ENCODE assay signal across 8 cellular contexts in the genomic region with DNA sequence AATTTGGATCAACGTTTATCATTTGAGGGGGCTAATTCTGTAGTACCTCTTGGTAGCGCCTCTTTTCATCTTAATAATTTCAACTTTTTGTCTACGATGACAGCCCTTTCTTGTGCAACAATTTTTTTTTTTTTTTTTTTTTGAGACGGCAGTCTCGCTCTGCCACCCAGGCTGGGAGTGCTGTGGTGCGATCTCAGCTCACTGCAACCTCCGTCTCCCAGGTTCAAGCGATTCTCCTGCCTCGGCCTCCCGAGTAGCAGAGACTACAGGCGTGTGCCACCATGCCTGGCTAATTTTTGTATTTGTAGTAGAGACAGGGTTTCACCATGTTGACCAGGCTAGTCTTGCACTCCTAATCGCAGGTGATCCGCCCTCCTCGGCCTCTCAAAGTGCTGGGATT. TPM values are rescaled to one million over a fixed set of nuclear protein-coding genes. Genes with fewer than 3 reads are reported as not detected.
DNase-seq lines count a peak whose midpoint lies in the region; ATAC-seq and TF ChIP-seq lines count a peak whose summit lies in the region.
"Not testable (repeated sequence)": the region's sequence is repeated elsewhere in the genome, so short reads cannot be mapped to it uniquely, and the experiment has no call there.

No MANE protein-coding gene starts in this region.

- H3K9me3 Mint-ChIP-seq in CD4-positive, alpha-beta T cell; neural crest cell: not testable (repeated sequence)

- not testable (repeated sequence) for TF ChIP-seq CTCF in CD4-positive, alpha-beta T cell (IDR thresholded peaks at IDR 0.05); HL-60 (IDR thresholded peaks at IDR 0.05; ENCODE audit: insufficient read depth, low read length); RWPE2 (IDR thresholded peaks at IDR 0.05; ENCODE audit: poor library complexity, severe bottlenecking); neural crest cell (conservative IDR thresholded peaks at IDR 0.05)

- H3K27me3 ChIP-seq in CD4-positive, alpha-beta T cell (ENCODE audit: control insufficient read depth, insufficient read depth, low read length); HL-60 (ENCODE audit: insufficient read depth, poor library complexity, severe bottlenecking); RWPE2 (ENCODE audit: insufficient read depth, poor library complexity, severe bottlenecking); stomach smooth muscle (ENCODE audit: control insufficient read depth in 1 of 2, insufficient read depth in 2 of 2, low read length in 2 of 2): not testable (repeated sequence)

- not testable (repeated sequence) for H3K27me3 Mint-ChIP-seq in CD4-positive, alpha-beta T cell; neural crest cell (ENCODE audit: low read depth)

- H3K4me3 ChIP-seq in HL-60 (replicated peaks; ENCODE audit: insufficient read depth, low read length) (peak overlapping the region; percentile 94), RWPE2 (ENCODE audit: severe bottlenecking) (peak overlapping the region; percentile 90), iPS-18c (ENCODE audit: insufficient read depth, low read depth, low read length) (peak overlapping the region; percentile 85), stomach smooth muscle (ENCODE audit: low read length in 2 of 2) (peak overlapping the region; percentile 98 to 100)

- peaks cover 61% of the 10 kb centered on the region for H3K4me1 Mint-ChIP-seq in CD4-positive, alpha-beta T cell (ENCODE audit: low read depth)
- peaks cover 32% of the 10 kb centered on the region for H3K4me1 Mint-ChIP-seq in neural crest cell

- not testable (repeated sequence) for H3K9me3 ChIP-seq in CD4-positive, alpha-beta T cell (ENCODE audit: control insufficient read depth, low read length); RWPE2 (ENCODE audit: severe bottlenecking); iPS-18c (ENCODE audit: control insufficient read depth, insufficient read depth, low read length); stomach smooth muscle (ENCODE audit: control insufficient read depth in 2 of 2, low read length in 2 of 2)

- H3K9ac ChIP-seq in stomach smooth muscle (ENCODE audit: low read length in 2 of 2), result peak overlapping the region; percentile 95 to 99

- POLR2A ChIA-PET in CD4-positive, alpha-beta T cell (lab: Charles Lee), result interaction anchor here (1.5 to 17.1 kb wide), 5 partner anchors 11 to 787 kb away, joined by 3 to 1450 read pairs (median 12); partner anchors contain the start of genes CCNI and CNOT6L

- ATAC-seq in CD4-positive, alpha-beta T cell (ENCODE audit: poor library complexity); RWPE2 (ENCODE audit: low read depth): not testable (repeated sequence)

- not testable (repeated sequence) for H3K36me3 ChIP-seq in RWPE2 (ENCODE audit: low read depth); stomach smooth muscle (ENCODE audit: control insufficient read depth in 2 of 2, insufficient read depth in 2 of 2, low read length in 2 of 2)

- intact Hi-C loops in CD4-positive, alpha-beta T cell (cut with DNase I, micrococcal nuclease), result loop anchor here (5.0 kb wide), 3 partner anchors 126 to 1716 kb away; partner anchors contain the start of genes CCNI (in 1 of the 2) and NUP54 (in 1 of the 2)

- H3K4me3 Mint-ChIP-seq in CD4-positive, alpha-beta T cell, result peak overlapping the region; percentile 91
- H3K4me3 Mint-ChIP-seq in neural crest cell, result peak overlapping the region; percentile 97

- CTCF ChIA-PET in CD4-positive, alpha-beta T cell (lab: Charles Lee), result interaction anchor here (0.7 to 3.0 kb wide), 2 partner anchors 46 to 937 kb away, joined by 6 to 34 read pairs; partner anchors contain the start of gene CNOT6L

- peak in 1 of 10 experiments; percentile 11 for DNase-seq in CD4-positive, alpha-beta T cell
- not testable (repeated sequence) for DNase-seq in HL-60 (ENCODE audit: low read depth in 1 of 2, low spot score in 1 of 2); RWPE2 (ENCODE audit: low spot score); neural crest cell (ENCODE audit: low read depth, low spot score)
- peak; percentile 66 for DNase-seq in activated effector memory CD4-positive, alpha-beta T cell treated with anti-CD3 and anti-CD28 coated beads, Interleukin-2, amount 50 U/mL, for 16 hours
- peak; percentile 8 for DNase-seq in effector CD4-positive, alpha-beta T cell

- H3K36me3 Mint-ChIP-seq in CD4-positive, alpha-beta T cell (ENCODE audit: low read depth), result peaks cover 36% of the 10 kb centered on the region
- H3K36me3 Mint-ChIP-seq in neural crest cell (ENCODE audit: low read depth), result not testable (repeated sequence)

- H3K4me1 ChIP-seq in RWPE2 (ENCODE audit: insufficient read depth, poor library complexity, severe bottlenecking), result peaks cover 13% of the 10 kb centered on the region
- not testable (repeated sequence) for H3K4me1 ChIP-seq in stomach smooth muscle (ENCODE audit: control insufficient read depth, insufficient read depth, low read length)

- peak overlapping the region; percentile 99 for H3K27ac ChIP-seq in CD4-positive, alpha-beta T cell (ENCODE audit: low read depth, low read length)
- peak overlapping the region; percentile 95 for H3K27ac ChIP-seq in HL-60 (replicated peaks)
- H3K27ac ChIP-seq in RWPE2 (ENCODE audit: poor library complexity, severe bottlenecking), result peak overlapping the region; percentile 74
- H3K27ac ChIP-seq in stomach smooth muscle (ENCODE audit: low read length), result peak overlapping the region; percentile 96

- H3K27ac Mint-ChIP-seq in CD4-positive, alpha-beta T cell, result peak overlapping the region; percentile 99
- peak overlapping the region; percentile 61 for H3K27ac Mint-ChIP-seq in neural crest cell (ENCODE audit: unreplicated experiment)

RNA-seq across cellular contexts. Expression of gene MRPL1, which starts 0.7 kb away (rescaled TPM):
- 10 to 100 TPM; 14.8 to 17.5 TPM for total RNA-seq in CD4-positive, alpha-beta T cell
- total RNA-seq in neural crest cell, result 39.0 and 45.1 TPM in 2 replicates

RNA-seq across cellular contexts. Expression of gene CNOT6L, which starts 44.2 kb away (rescaled TPM):
- 100 to 1,000 TPM; 216 to 234 TPM for total RNA-seq in CD4-positive, alpha-beta T cell
- total RNA-seq in neural crest cell, result 30.2 and 31.3 TPM in 2 replicates
